ENCODE assay signal across 23 cellular contexts in genomic region chr3:134860141-134860540, GRCh38.
"Had no signal": no experiment of that assay in that cellular context is flagged by ENCODE, and none has a peak within 500 bp of the region (broad histone marks: within the 10 kb centered on the region; RNA-seq: fewer than 3 reads in every experiment).

No MANE protein-coding gene starts in this region.

- H3K4me1 ChIP-seq: breast epithelium, right lobe of liver, stomach, transverse colon had no signal

- H3K27ac ChIP-seq: breast epithelium, left ventricle myocardium inferior, right lobe of liver, skin epidermis, stomach, transverse colon had no signal

- DNase-seq: activated B cell treated with CpG ODN at 0.5 μM for 24 hours; activated CD4-positive, alpha-beta T cell treated with anti-CD3 and anti-CD28 coated beads for 36 hours; activated CD4-positive, alpha-beta T cell treated with anti-CD3 and anti-CD28 coated beads, Interleukin-2, amount 50 U/mL, for 4 hours; activated CD8-positive, alpha-beta memory T cell treated with anti-CD3 and anti-CD28 coated beads for 24 hours; activated CD8-positive, alpha-beta memory T cell treated with anti-CD3 and anti-CD28 coated beads, Interleukin-2, amount 50 U/mL, for 48 hours; activated naive CD4-positive, alpha-beta T cell; activated naive CD8-positive, alpha-beta T cell treated with anti-CD3 and anti-CD28 coated beads for 36 hours; activated T-cell treated with anti-CD3 and anti-CD28 coated beads, Interleukin-2, amount 50 U/mL, for 4 hours; erythroblast; foreskin fibroblast; kidney glomerular epithelial cell; left ventricle myocardium inferior; mammary epithelial cell; nephron progenitor cell; nucleus accumbens; stimulated activated CD4-positive, alpha-beta T cell treated with anti-CD3 and anti-CD28 coated beads, Interleukin-2, amount 100 ng/mL, for 24 hours; stomach; T-helper 17 cell; transverse colon had no signal

- H3K36me3 ChIP-seq: breast epithelium, left ventricle myocardium inferior, right lobe of liver, stomach, transverse colon had no signal

- H3K4me3 ChIP-seq: breast epithelium, left ventricle myocardium inferior, right lobe of liver, skin epidermis, stomach, transverse colon had no signal

- FAIRE-seq: urothelium cell line had no signal

- H3K9me3 ChIP-seq: breast epithelium, left ventricle myocardium inferior, right lobe of liver, stomach, transverse colon had no signal

- H3K27me3 ChIP-seq: breast epithelium, right lobe of liver, stomach, transverse colon had no signal
